In the genomic region with DNA sequence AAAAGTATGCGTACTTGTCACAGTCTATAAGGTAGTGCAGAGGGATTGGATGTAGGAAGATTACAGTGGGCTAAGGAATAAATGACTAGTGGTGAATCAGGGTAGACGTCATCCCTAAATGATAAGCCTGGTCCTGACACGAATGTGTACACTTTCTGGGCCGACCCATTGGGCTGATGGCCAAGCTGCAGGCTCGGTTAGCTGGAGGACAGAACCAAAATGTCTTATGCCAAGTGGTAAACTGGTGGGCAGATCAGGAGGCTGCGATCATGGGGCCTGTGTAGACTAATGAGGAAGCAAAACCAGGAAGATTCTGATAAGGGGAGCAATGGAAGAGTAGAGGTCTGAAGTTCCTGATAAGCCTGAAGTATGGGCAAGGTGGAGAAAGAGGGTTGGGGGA, we compare ENCODE assay signal across 20 cellular contexts.
"Had no signal": no experiment of that assay in that cellular context is flagged by ENCODE, and none has a peak within 500 bp of the region (broad histone marks: within the 10 kb centered on the region; RNA-seq: fewer than 3 reads in every experiment).

No MANE protein-coding gene starts in this region.

- DNase-seq: activated CD4-positive, alpha-beta T cell treated with anti-CD3 and anti-CD28 coated beads for 4 hours; activated CD4-positive, alpha-beta T cell treated with anti-CD3 and anti-CD28 coated beads, Interleukin-2, amount 50 U/mL, for 48 hours; activated CD4-positive, CD25-positive, alpha-beta regulatory T cell; activated CD8-positive, alpha-beta memory T cell treated with anti-CD3 and anti-CD28 coated beads, Interleukin-2, amount 50 U/mL, for 48 hours; activated naive CD4-positive, alpha-beta T cell treated with anti-CD3 and anti-CD28 coated beads for 36 hours; activated naive CD8-positive, alpha-beta T cell treated with anti-CD3 and anti-CD28 coated beads, Interleukin-2, amount 10 ng/mL, durations not matched to agents 7 days and 5 days; activated T-cell treated with anti-CD3 and anti-CD28 coated beads, Interleukin-2, amount 50 U/mL, for 48 hours; central memory CD4-positive, alpha-beta T cell; dorsolateral prefrontal cortex; endodermal cell; hippocampal formation; nucleus accumbens; small intestine; stimulated activated CD4-positive, alpha-beta T cell treated with anti-CD3 and anti-CD28 coated beads, Interleukin-2, amount 100 ng/mL, for 24 hours; T-helper 9 cell; transverse colon had no signal

- H3K27me3 Mint-ChIP-seq: brain; memory B cell; stimulated activated memory B cell treated with anti-CD40 and anti-IgM and Interleukin-4, amounts not matched to agents 10 μg/mL and 1 μg/mL and 100 μg/mL, for 72 hours had no signal

- H3K9me3 ChIP-seq: transverse colon had no signal

- H3K4me1 Mint-ChIP-seq: activated naive CD8-positive, alpha-beta T cell treated with anti-CD3 and anti-CD28 coated beads, Interleukin-2, amount 10 ng/mL, durations not matched to agents 7 days and 5 days; brain; endodermal cell; memory B cell; stimulated activated memory B cell treated with anti-CD40 and anti-IgM and Interleukin-4, amounts not matched to agents 10 μg/mL and 1 μg/mL and 100 μg/mL, for 72 hours had no signal

- H3K9me3 Mint-ChIP-seq: activated naive CD4-positive, alpha-beta T cell treated with anti-CD3 and anti-CD28 coated beads for 36 hours; endodermal cell; memory B cell; stimulated activated memory B cell treated with anti-CD40 and anti-IgM and Interleukin-4, amounts not matched to agents 10 μg/mL and 1 μg/mL and 100 μg/mL, for 72 hours had no signal

- H3K4me1 ChIP-seq: foreskin keratinocyte, transverse colon had no signal

- H3K4me3 Mint-ChIP-seq: activated naive CD4-positive, alpha-beta T cell treated with anti-CD3 and anti-CD28 coated beads for 36 hours; activated naive CD8-positive, alpha-beta T cell treated with anti-CD3 and anti-CD28 coated beads, Interleukin-2, amount 10 ng/mL, durations not matched to agents 7 days and 5 days; brain; endodermal cell; memory B cell; stimulated activated memory B cell treated with anti-CD40 and anti-IgM and Interleukin-4, amounts not matched to agents 10 μg/mL and 1 μg/mL and 100 μg/mL, for 72 hours had no signal

- H3K4me3 ChIP-seq: dorsolateral prefrontal cortex, transverse colon had no signal

- ATAC-seq: stimulated activated memory B cell treated with anti-CD40 and anti-IgM and Interleukin-4, amounts not matched to agents 10 μg/mL and 1 μg/mL and 100 μg/mL, for 72 hours had no signal

- H3K36me3 ChIP-seq: transverse colon had no signal

- H3K27ac ChIP-seq: foreskin keratinocyte, transverse colon had no signal

- H3K27me3 ChIP-seq: dorsolateral prefrontal cortex, foreskin keratinocyte, transverse colon had no signal

- H3K27ac Mint-ChIP-seq: activated naive CD4-positive, alpha-beta T cell treated with anti-CD3 and anti-CD28 coated beads for 36 hours; activated naive CD8-positive, alpha-beta T cell treated with anti-CD3 and anti-CD28 coated beads, Interleukin-2, amount 10 ng/mL, durations not matched to agents 7 days and 5 days; brain; endodermal cell; memory B cell; stimulated activated memory B cell treated with anti-CD40 and anti-IgM and Interleukin-4, amounts not matched to agents 10 μg/mL and 1 μg/mL and 100 μg/mL, for 72 hours had no signal

- H3K36me3 Mint-ChIP-seq: brain; memory B cell; stimulated activated memory B cell treated with anti-CD40 and anti-IgM and Interleukin-4, amounts not matched to agents 10 μg/mL and 1 μg/mL and 100 μg/mL, for 72 hours had no signal
